In the genomic region with DNA sequence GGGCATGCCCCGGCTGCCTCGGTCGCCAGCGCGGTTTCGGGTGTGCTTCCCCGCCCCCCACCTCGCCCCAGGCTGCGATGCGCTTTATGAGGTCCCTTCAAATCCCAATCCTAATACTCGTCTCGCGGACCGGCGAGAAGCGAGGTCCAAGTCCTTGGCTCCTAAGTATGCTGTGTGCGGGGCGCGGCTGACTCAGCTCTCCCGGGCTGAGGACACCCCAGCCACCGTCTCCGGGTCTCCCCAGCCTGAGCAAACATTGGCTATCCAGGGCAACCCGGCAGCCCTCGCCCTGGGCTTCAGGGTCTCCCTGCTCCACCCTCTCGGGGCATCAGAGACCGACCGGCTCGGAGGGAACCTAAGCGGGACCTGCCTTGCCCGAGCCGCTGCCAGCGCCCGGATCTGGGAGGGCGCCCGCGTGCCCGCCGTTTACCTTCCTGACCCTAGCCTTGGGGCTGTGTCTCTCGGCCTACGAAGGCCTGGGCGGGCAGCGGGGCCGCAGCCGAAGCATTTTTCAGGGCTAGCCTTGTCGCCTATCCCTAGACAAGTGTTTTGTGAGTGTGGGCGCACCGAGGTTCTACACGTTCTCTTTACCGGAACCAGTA, we compare ENCODE assay signal across 8 cellular contexts. TPM values are rescaled to one million over a fixed set of nuclear protein-coding genes. Genes with fewer than 3 reads are reported as not detected.
DNase-seq lines count a peak whose midpoint lies in the region; ATAC-seq and TF ChIP-seq lines count a peak whose summit lies in the region.

No MANE protein-coding gene starts in this region.

- no peaks in the 10 kb centered on the region for H3K27me3 ChIP-seq in body of pancreas
- H3K27me3 ChIP-seq in iPS-20b (ENCODE audit: insufficient read depth, low read length) = peaks cover 80% of the 10 kb centered on the region
- no peaks in the 10 kb centered on the region for H3K27me3 ChIP-seq in sigmoid colon

- peak; percentile 42 for DNase-seq in NCI-H2227 (lab: John Stamatoyannopoulos, UW; ENCODE audit: unreplicated experiment)
- no peak for DNase-seq in NCI-H2227 treated with DMSO at 0.1 percent for 48 hours (lab: John Stamatoyannopoulos, UW)
- peak in 25 of 34 experiments; percentile 25 to 58 (median 40) for DNase-seq in T-cell
- peak; percentile 42 to 65 (median 51) for DNase-seq in body of pancreas
- peak; percentile 83 for DNase-seq in sigmoid colon

- H3K9me3 ChIP-seq in body of pancreas = no peaks in the 10 kb centered on the region
- H3K9me3 ChIP-seq in iPS-20b (ENCODE audit: insufficient read depth, low read depth, low read length) = no peaks in the 10 kb centered on the region
- H3K9me3 ChIP-seq in sigmoid colon = peaks cover 0 to 5% (median 0%) of the 10 kb centered on the region in 4 donors

- H3K36me3 Mint-ChIP-seq in T-cell = peaks cover 34% of the 10 kb centered on the region

- 1% methylated on average over 49 of the region's 49 CpGs; no CpG with 5 or more reads in 1 of the 2 donors for WGBS in body of pancreas, 2 donors
- 0 to 1% methylated on average over 49 of the region's 49 CpGs for WGBS in sigmoid colon, 2 donors

- intact Hi-C loops in body of pancreas (cut with DNase I) (no loop called here), sigmoid colon (cut with DNase I) (loop anchor here (2.0 to 5.0 kb wide), 6 partner anchors 36 to 191 kb away; a partner anchor contains a TSS)

- H3K27me3 Mint-ChIP-seq in T-cell = no peaks in the 10 kb centered on the region

- H3K4me3 ChIP-seq in body of pancreas = peak overlapping the region; percentile 59 to 75
- peak overlapping the region; percentile 76 for H3K4me3 ChIP-seq in iPS-20b (ENCODE audit: low read length)
- peak overlapping the region; percentile 83 to 94 (median 86) for H3K4me3 ChIP-seq in sigmoid colon

- peak overlapping the region; percentile 85 to 95 (median 90) for H3K4me3 Mint-ChIP-seq in T-cell

- H3K36me3 ChIP-seq in body of pancreas (replicated peaks in 1 of 2; ENCODE audit: insufficient read depth in 1 of 2, low read depth in 2 of 2) (no peaks in the 10 kb centered on the region), iPS-20b (ENCODE audit: insufficient read depth, low read depth, low read length) (no peaks in the 10 kb centered on the region), sigmoid colon (peaks cover 0 to 15% (median 3%) of the 10 kb centered on the region in 4 donors)

- peak overlapping the region; percentile 96 to 98 for H3K27ac Mint-ChIP-seq in T-cell

- CTCF ChIA-PET in T-cell (lab: Charles Lee) = no interaction called here

- peak in 2 of 3 donors; percentile 3 to 6 for TF ChIP-seq POLR2A in body of pancreas (IDR thresholded peaks at IDR 0.05)
- TF ChIP-seq POLR2A in sigmoid colon (IDR thresholded peaks at IDR 0.05) = peak in 1 of 2 donors; percentile 30

- TF ChIP-seq CTCF in body of pancreas (IDR thresholded peaks at IDR 0.05) (no peak), sigmoid colon (IDR thresholded peaks at IDR 0.05) (no peak)

- POLR2A ChIA-PET in T-cell (lab: Charles Lee) = interaction anchor here in 1 of 2 donors (1.0 kb wide), 1 partner anchor 11 kb away, joined by 3 read pairs; no protein-coding TSS in a partner anchor

- ATAC-seq in HG03196 (IDR thresholded peaks at IDR 0.05; ENCODE audit: unreplicated experiment) = peak; percentile 35
- ATAC-seq in T-cell (replicated peaks in 1 of 4) = peak; percentile 2 to 24 (median 8)
- peak; percentile 57 for ATAC-seq in body of pancreas
- ATAC-seq in GM21737 (IDR thresholded peaks at IDR 0.05; ENCODE audit: unreplicated experiment) = no peak

- peak overlapping the region; percentile 69; the same call in 1 of the 2 replicates for H3K9ac ChIP-seq in iPS-20b (ENCODE audit: low read depth, low read length)

- TF ChIP-seq EP300 in sigmoid colon (IDR thresholded peaks at IDR 0.05) = no peak

- H3K4me1 Mint-ChIP-seq in T-cell = peaks cover 37 to 52% (median 51%) of the 10 kb centered on the region in 3 donors

- peak overlapping the region; percentile 53 to 85 (median 78) for H3K27ac ChIP-seq in body of pancreas
- no peak overlapping the region for H3K27ac ChIP-seq in iPS-20b (ENCODE audit: low read length)
- peak overlapping the region; percentile 90 to 97 (median 94) for H3K27ac ChIP-seq in sigmoid colon

- H3K9me3 Mint-ChIP-seq in T-cell = no peaks in the 10 kb centered on the region

- H3K4me1 ChIP-seq in body of pancreas = peaks cover 44% of the 10 kb centered on the region
- H3K4me1 ChIP-seq in iPS-20b (ENCODE audit: insufficient read depth, low read length) = peaks cover 8% of the 10 kb centered on the region; the same call in 1 of the 2 replicates
- H3K4me1 ChIP-seq in sigmoid colon = peaks cover 0 to 51% (median 48%) of the 10 kb centered on the region in 4 donors

RNA-seq across cellular contexts. Expression of a gene that starts 1.2 kb away (rescaled TPM):
- total RNA-seq in T-cell = 100 to 1,000 TPM; 153 to 351 (median 179) TPM
- 10 to 100 TPM; 13.0 to 21.1 TPM for total RNA-seq in body of pancreas
- total RNA-seq in sigmoid colon = 10 to 100 TPM; 52.4 to 80.9 (median 61.7) TPM
- polyA plus RNA-seq in sigmoid colon = 10 to 100 TPM in 1 of 3 donors, 1 to 10 TPM in 2; 1.4 to 20.4 (median 4.2) TPM
